33 cellular contexts compared by ENCODE assay signal in genomic region chr10:70939397-70939796, GRCh38.
"Had no signal": no experiment of that assay in that cellular context is flagged by ENCODE, and none has a peak within 500 bp of the region (broad histone marks: within the 10 kb centered on the region; RNA-seq: fewer than 3 reads in every experiment).

No MANE protein-coding gene starts in this region.

- H3K9me3 Mint-ChIP-seq: activated CD4-positive, alpha-beta T cell treated with anti-CD3 and anti-CD28 coated beads, Interleukin-2, amount 10 ng/mL, durations not matched to agents 7 days and 5 days; activated naive CD4-positive, alpha-beta T cell treated with anti-CD3 and anti-CD28 coated beads for 36 hours; activated naive CD4-positive, alpha-beta T cell treated with anti-CD3 and anti-CD28 coated beads, Interleukin-2, amount 50 U/mL, for 72 hours; activated T-cell treated with anti-CD3 and anti-CD28 coated beads, Interleukin-2, amount 50 U/mL, for 4 hours; activated T-helper 1 cell treated with anti-CD3 and anti-CD28 coated beads, Interleukin-12 subunit alpha, Interleukin-12 subunit beta, Interleukin-2, Interleukin-4 antibody, amounts not matched to agents 30 ng/mL and 10 ng/mL and 1 ng/mL, durations not matched to agents 14 hours and 24 hours and 36 hours; IgD-negative memory B cell; T-helper 2 cell treated with Interferon-gamma antibody and Interleukin-4, amounts not matched to agents 5 μg/mL and 100 μg/mL, for 36 hours; WTC11 had no signal

- H3K27ac ChIP-seq: SJCRH30, SK-N-MC had no signal

- H3K36me3 ChIP-seq: MG63, SJCRH30 had no signal

- ATAC-seq: activated CD4-positive, alpha-beta T cell treated with anti-CD3 and anti-CD28 coated beads for 36 hours; activated CD4-positive, CD25-positive, alpha-beta regulatory T cell treated with anti-CD3 and anti-CD28 coated beads, Interleukin-2, amount 50 U/mL, for 24 hours; activated naive CD4-positive, alpha-beta T cell treated with anti-CD3 and anti-CD28 coated beads, Interleukin-2, amount 50 U/mL, for 72 hours; activated T-cell treated with anti-CD3 and anti-CD28 coated beads, Interleukin-2, amount 50 U/mL, for 4 hours; Panc1; WTC11 had no signal

- H3K9me3 ChIP-seq: MG63, SJCRH30 had no signal

- H3K27me3 Mint-ChIP-seq: activated CD4-positive, alpha-beta T cell treated with anti-CD3 and anti-CD28 coated beads for 36 hours; activated CD4-positive, alpha-beta T cell treated with anti-CD3 and anti-CD28 coated beads, Interleukin-2, amount 10 ng/mL, durations not matched to agents 7 days and 5 days had no signal

- H3K36me3 Mint-ChIP-seq: activated naive CD4-positive, alpha-beta T cell treated with anti-CD3 and anti-CD28 coated beads, Interleukin-2, amount 50 U/mL, for 72 hours; IgD-negative memory B cell; WTC11 had no signal

- H3K4me1 Mint-ChIP-seq: activated CD4-positive, alpha-beta T cell treated with anti-CD3 and anti-CD28 coated beads for 36 hours; activated CD4-positive, alpha-beta T cell treated with anti-CD3 and anti-CD28 coated beads, Interleukin-2, amount 10 ng/mL, durations not matched to agents 7 days and 5 days had no signal

- H3K27me3 ChIP-seq: MG63, SJCRH30 had no signal

- H3K27ac Mint-ChIP-seq: activated CD4-positive, alpha-beta T cell treated with anti-CD3 and anti-CD28 coated beads for 36 hours; activated CD4-positive, alpha-beta T cell treated with anti-CD3 and anti-CD28 coated beads, Interleukin-2, amount 10 ng/mL, durations not matched to agents 7 days and 5 days; activated naive CD4-positive, alpha-beta T cell treated with anti-CD3 and anti-CD28 coated beads for 36 hours; activated naive CD4-positive, alpha-beta T cell treated with anti-CD3 and anti-CD28 coated beads, Interleukin-2, amount 50 U/mL, for 72 hours; activated T-helper 1 cell treated with anti-CD3 and anti-CD28 coated beads, Interleukin-12 subunit alpha, Interleukin-12 subunit beta, Interleukin-2, Interleukin-4 antibody, amounts not matched to agents 30 ng/mL and 10 ng/mL and 1 ng/mL, durations not matched to agents 14 hours and 24 hours and 36 hours; T-helper 2 cell treated with Interferon-gamma antibody and Interleukin-4, amounts not matched to agents 5 μg/mL and 100 μg/mL, for 36 hours; WTC11 had no signal

- H3K4me3 Mint-ChIP-seq: activated CD4-positive, alpha-beta T cell treated with anti-CD3 and anti-CD28 coated beads for 36 hours; activated CD4-positive, alpha-beta T cell treated with anti-CD3 and anti-CD28 coated beads, Interleukin-2, amount 10 ng/mL, durations not matched to agents 7 days and 5 days; activated naive CD4-positive, alpha-beta T cell treated with anti-CD3 and anti-CD28 coated beads for 36 hours; activated T-cell treated with anti-CD3 and anti-CD28 coated beads, Interleukin-2, amount 50 U/mL, for 4 hours; activated T-helper 1 cell treated with anti-CD3 and anti-CD28 coated beads, Interleukin-12 subunit alpha, Interleukin-12 subunit beta, Interleukin-2, Interleukin-4 antibody, amounts not matched to agents 30 ng/mL and 10 ng/mL and 1 ng/mL, durations not matched to agents 14 hours and 24 hours and 36 hours; T-helper 2 cell treated with Interferon-gamma antibody and Interleukin-4, amounts not matched to agents 5 μg/mL and 100 μg/mL, for 36 hours; WTC11 had no signal

- DNase-seq: activated CD4-positive, alpha-beta T cell treated with anti-CD3 and anti-CD28 coated beads for 36 hours; activated CD4-positive, alpha-beta T cell treated with anti-CD3 and anti-CD28 coated beads, Interleukin-2, amount 10 ng/mL, durations not matched to agents 7 days and 5 days; activated CD4-positive, alpha-beta T cell treated with anti-CD3 and anti-CD28 coated beads, Interleukin-2, amount 50 U/mL, for 48 hours; activated CD8-positive, alpha-beta memory T cell treated with anti-CD3 and anti-CD28 coated beads, Interleukin-2, amount 50 U/mL, for 4 hours; activated gamma-delta T cell treated with Interleukin-2 at 50 U/mL for 16 hours; activated naive CD4-positive, alpha-beta T cell treated with anti-CD3 and anti-CD28 coated beads for 36 hours; activated T-cell treated with anti-CD3 and anti-CD28 coated beads for 4 hours; activated T-cell treated with anti-CD3 and anti-CD28 coated beads, Interleukin-2, amount 50 U/mL, for 4 hours; anterior cingulate cortex; cerebellar nuclear complex; Kasumi-1; KBM-7; MG63; MV-4-11; NCI-H1092; NCI-H1417; NCI-H146; NCI-H187; NCI-H2081; NCI-H2171 treated with DMSO at 0.1 percent for 48 hours; NCI-H2227 treated with DMSO at 0.1 percent for 48 hours; NCI-H446 treated with DMSO at 0.1 percent for 48 hours; NCI-H524; SHP77; SJCRH30 had no signal

- H3K4me3 ChIP-seq: MG63, SJCRH30, SK-N-MC had no signal
